Comparison of ENCODE assay signal across 1 cellular context in genomic region chr2:148603562-148603920, GRCh38.
A peak's percentile ranks its signal among the peaks of the same experiment; 100 is the strongest.
TF ChIP-seq lines count a peak whose summit lies in the region.

No MANE protein-coding gene starts in this region.

TF ChIP-seq in GM12878, 131 proteins besides CTCF, POLR2A, EP300 and RAD21 (continued from another document):
- TF ChIP-seq ZBTB33 (IDR thresholded peaks at IDR 0.05) (no peak), ZNF592 (IDR thresholded peaks at IDR 0.05) (no peak), MTA2 (IDR thresholded peaks at IDR 0.05; ENCODE audit: low read depth) (peak; percentile 74), HCFC1 (IDR thresholded peaks at IDR 0.05; ENCODE audit: low read length) (no peak), NKRF (conservative IDR thresholded peaks at IDR 0.05) (no peak), LARP7 (IDR thresholded peaks at IDR 0.05) (no peak), SREBF2 (IDR thresholded peaks at IDR 0.05; ENCODE audit: low read length) (no peak), YY1 (IDR thresholded peaks at IDR 0.05; ENCODE audit: low read depth, low read length) (0 out of 2 replicates have a peak, but pooled peaks have one; percentile 39), TCF3 (IDR thresholded peaks at IDR 0.05; ENCODE audit: borderline replicate concordance, insufficient read depth, low read depth, low read length) (0 out of 2 replicates have a peak, but pooled peaks have one; percentile 53), BACH1 (IDR thresholded peaks at IDR 0.05; ENCODE audit: borderline replicate concordance) (peak; percentile 62; the same call in 1 of the 2 replicates), ZNF24 (IDR thresholded peaks at IDR 0.05) (0 out of 2 replicates have a peak, but pooled peaks have one; percentile 43), SMAD1 (IDR thresholded peaks at IDR 0.05; ENCODE audit: low read depth, partially characterized antibody) (no peak), ZSCAN29 (IDR thresholded peaks at IDR 0.05) (no peak)
